8 cellular contexts compared by ENCODE assay signal in genomic region chrX:154981116-154981411, GRCh38. TPM values are rescaled to one million over a fixed set of nuclear protein-coding genes. Genes with fewer than 3 reads are reported as not detected.
DNase-seq lines count a peak whose midpoint lies in the region; ATAC-seq and TF ChIP-seq lines count a peak whose summit lies in the region.
"Had no signal": no experiment of that assay in that cellular context is flagged by ENCODE, and none has a peak within 500 bp of the region (broad histone marks: within the 10 kb centered on the region; RNA-seq: fewer than 3 reads in every experiment).

No MANE protein-coding gene starts in this region.

- H4K20me1 ChIP-seq in IMR-90 (ENCODE audit: insufficient read depth, low read length): no peaks in the 10 kb centered on the region

- no peak for TF ChIP-seq CTCF in IMR-90 (conservative IDR thresholded peaks at IDR 0.05; ENCODE audit: low read depth, low read length)

- CTCF ChIA-PET in IMR-90 (lab: Yijun Ruan, JAX): no interaction called here

- H4K91ac ChIP-seq in IMR-90 (ENCODE audit: insufficient read depth, low read depth, low read length): no peak overlapping the region

- H3K4me3 ChIP-seq in IMR-90 (ENCODE audit: insufficient read depth, low read depth, low read length) (no peak overlapping the region), skeletal muscle tissue (ENCODE audit: low read length in 3 of 3) (peak overlapping the region in 2 of 3 donors; percentile 69 to 71)
- H3K4me3 ChIP-seq: lung had no signal

- H3K4me1 Mint-ChIP-seq in dendritic cell treated with granulocyte-macrophage colony-stimulating factor and Interleukin-4, amounts not matched to agents 40 ng/mL and 50 ng/mL, for 4 days (ENCODE audit: low read depth): peaks cover 15% of the 10 kb centered on the region

- H4K5ac ChIP-seq in IMR-90 (ENCODE audit: low read depth, low read length): no peak overlapping the region

- H3K9ac ChIP-seq in IMR-90 (ENCODE audit: low read depth, low read length) (no peak overlapping the region), skeletal muscle tissue (ENCODE audit: low read depth in 1 of 3, low read length in 3 of 3) (peak overlapping the region; percentile 68 to 76 (median 70))

- peak overlapping the region; percentile 75 for H3K27ac Mint-ChIP-seq in dendritic cell treated with granulocyte-macrophage colony-stimulating factor and Interleukin-4, amounts not matched to agents 40 ng/mL and 50 ng/mL, for 4 days

- DNase-seq in IMR-90 (no peak), NCI-H446 (lab: John Stamatoyannopoulos, UW) (no peak), NCI-H1105 treated with DMSO at 0.1 percent for 48 hours (lab: John Stamatoyannopoulos, UW) (no peak)

- H2BK20ac ChIP-seq in IMR-90 (ENCODE audit: low read depth, low read length): no peak overlapping the region

- ATAC-seq in GM19043 (IDR thresholded peaks at IDR 0.05; ENCODE audit: low read depth, unreplicated experiment) (peak; percentile 19), IMR-90 (ENCODE audit: low read depth) (no peak), GM18907 (IDR thresholded peaks at IDR 0.05; ENCODE audit: unreplicated experiment) (no peak)

- no peak overlapping the region for H4K8ac ChIP-seq in IMR-90 (ENCODE audit: low read depth in 2 of 2, low read length in 2 of 2)

- no peak overlapping the region for H2BK5ac ChIP-seq in IMR-90 (ENCODE audit: low read depth, low read length, poor library complexity, severe bottlenecking)

- H3K27ac ChIP-seq in IMR-90 (ENCODE audit: insufficient read depth, low read length) (no peak overlapping the region), skeletal muscle tissue (ENCODE audit: low read depth, low read length) (no peak overlapping the region)

- no peak overlapping the region for H3K4me3 Mint-ChIP-seq in dendritic cell treated with granulocyte-macrophage colony-stimulating factor and Interleukin-4, amounts not matched to agents 40 ng/mL and 50 ng/mL, for 4 days

- H3K18ac ChIP-seq in IMR-90 (ENCODE audit: low read depth, low read length): no peak overlapping the region

- H3K23ac ChIP-seq in IMR-90 (ENCODE audit: low read depth, low read length): no peak overlapping the region

- no peak for TF ChIP-seq RAD21 in IMR-90 (IDR thresholded peaks at IDR 0.05; ENCODE audit: low read length)

- no TSS peak for BruUV-seq in IMR-90 (replicated peaks; lab: Mats Ljungman, UMichigan)

- no peaks in the 10 kb centered on the region for H3K36me3 Mint-ChIP-seq in dendritic cell treated with granulocyte-macrophage colony-stimulating factor and Interleukin-4, amounts not matched to agents 40 ng/mL and 50 ng/mL, for 4 days (ENCODE audit: low read depth)

- no peak overlapping the region for H3K56ac ChIP-seq in IMR-90 (ENCODE audit: extremely low read depth, insufficient read depth, low read length)

- POLR2A ChIA-PET in IMR-90 (lab: Charles Lee; ENCODE audit: unreplicated experiment): no interaction called here

- H2AFZ ChIP-seq in IMR-90 (replicated peaks; ENCODE audit: low read length, poor library complexity): peak overlapping the region; percentile 80

- H3K27me3 ChIP-seq in IMR-90 (ENCODE audit: control insufficient read depth, insufficient read depth, low read length) (no peaks in the 10 kb centered on the region), skeletal muscle tissue (ENCODE audit: control insufficient read depth in 3 of 3, insufficient read depth in 3 of 3, low read length in 3 of 3) (no peaks in the 10 kb centered on the region)

- H2AK9ac ChIP-seq in IMR-90 (replicated peaks; ENCODE audit: low read depth, low read length, poor library complexity): peak overlapping the region; percentile 39

- H3K9me3 Mint-ChIP-seq in dendritic cell treated with granulocyte-macrophage colony-stimulating factor and Interleukin-4, amounts not matched to agents 40 ng/mL and 50 ng/mL, for 4 days: no peaks in the 10 kb centered on the region

- no peak overlapping the region for H2BK120ac ChIP-seq in IMR-90 (ENCODE audit: low read depth, low read length)

- dilution Hi-C loops in IMR-90 (cut with HindIII; ENCODE audit: low sequenced_read_pairs, unreplicated experiment): no loop called here

- H3K4me2 ChIP-seq in IMR-90 (ENCODE audit: low read depth, low read length): no peak overlapping the region

- H3K4me1 ChIP-seq in IMR-90 (ENCODE audit: control insufficient read depth, insufficient read depth, low read length) (no peaks in the 10 kb centered on the region), skeletal muscle tissue (ENCODE audit: control insufficient read depth in 3 of 3, insufficient read depth in 3 of 3, low read length in 3 of 3) (peaks cover 0 to 6% (median 3%) of the 10 kb centered on the region in 3 donors)

- no peak for TF ChIP-seq POLR2A in IMR-90 (IDR thresholded peaks at IDR 0.05; ENCODE audit: low read depth, low read length)

- no peak overlapping the region for H2AK5ac ChIP-seq in IMR-90 (ENCODE audit: low read depth, low read length)

- no peaks in the 10 kb centered on the region for H3K27me3 Mint-ChIP-seq in dendritic cell treated with granulocyte-macrophage colony-stimulating factor and Interleukin-4, amounts not matched to agents 40 ng/mL and 50 ng/mL, for 4 days

- H2BK15ac ChIP-seq in IMR-90 (ENCODE audit: low read depth, low read length): no peak overlapping the region

- H3K9me1 ChIP-seq in IMR-90 (ENCODE audit: insufficient read depth, low read length): no peaks in the 10 kb centered on the region

- H3K14ac ChIP-seq in IMR-90 (replicated peaks; ENCODE audit: low read depth, low read length): no peak overlapping the region

- no peak overlapping the region for H3K4ac ChIP-seq in IMR-90 (ENCODE audit: low read depth, low read length)

- H3K79me1 ChIP-seq in IMR-90 (ENCODE audit: low read depth in 1 of 2, low read length in 2 of 2): no peaks in the 10 kb centered on the region

- H3K36me3 ChIP-seq in IMR-90 (ENCODE audit: control insufficient read depth, insufficient read depth, low read length) (no peaks in the 10 kb centered on the region), skeletal muscle tissue (ENCODE audit: control insufficient read depth in 3 of 3, insufficient read depth in 3 of 3, low read length in 3 of 3) (no peaks in the 10 kb centered on the region)

- WGBS in IMR-90 (ENCODE audit: extremely low coverage in 2 of 2, insufficient read length in 1 of 2), 2 experiments: no CpG with 5 or more reads among the region's 6 CpGs

- in situ Hi-C loops in IMR-90 (cut with MboI; ENCODE audit: low sequenced_read_pairs): loop anchor here (5.0 kb wide), 1 partner anchor 76 kb away; no protein-coding TSS in a partner anchor

- intact Hi-C loops in IMR-90 (cut with micrococcal nuclease): loop anchor here (1.0 to 5.0 kb wide), 6 partner anchors 62 to 840 kb away; partner anchors contain the start of genes BRCC3, CMC4 and MTCP1
- intact Hi-C loops in dendritic cell treated with granulocyte-macrophage colony-stimulating factor and Interleukin-4, amounts not matched to agents 40 ng/mL and 50 ng/mL, for 4 days (cut with micrococcal nuclease): loop anchor here (1.0 kb wide), 1 partner anchor 76 kb away; no protein-coding TSS in a partner anchor

- no peaks in the 10 kb centered on the region for H3K9me3 ChIP-seq in IMR-90 (ENCODE audit: control insufficient read depth, insufficient read depth, low read length)
- no peaks in the 10 kb centered on the region for H3K9me3 ChIP-seq in skeletal muscle tissue (ENCODE audit: control insufficient read depth in 3 of 3, low read length in 3 of 3)

TF ChIP-seq in IMR-90, 13 proteins besides CTCF, POLR2A, EP300 and RAD21:
- no peak for TF ChIP-seq RCOR1 (IDR thresholded peaks at IDR 0.05; ENCODE audit: insufficient replicate concordance, low read length)
- no peak for TF ChIP-seq NFE2L2 (IDR thresholded peaks at IDR 0.05; ENCODE audit: low read depth, low read length)
- TF ChIP-seq CHD1 (IDR thresholded peaks at IDR 0.05; ENCODE audit: low read depth, low read length): no peak
- no peak for TF ChIP-seq RFX5 (IDR thresholded peaks at IDR 0.05; ENCODE audit: low read depth, low read length)
- no peak for TF ChIP-seq FOS (IDR thresholded peaks at IDR 0.05; ENCODE audit: low read depth, low read length)
- TF ChIP-seq CEBPB (IDR thresholded peaks at IDR 0.05; ENCODE audit: low read depth, low read length): no peak
- TF ChIP-seq SMC3 (IDR thresholded peaks at IDR 0.05; ENCODE audit: low read depth, low read length): no peak
- TF ChIP-seq MAFK (IDR thresholded peaks at IDR 0.05; ENCODE audit: low read depth, low read length): no peak
- no peak for TF ChIP-seq BHLHE40 (IDR thresholded peaks at IDR 0.05; ENCODE audit: low read depth, low read length)
- TF ChIP-seq, protein P1, sequence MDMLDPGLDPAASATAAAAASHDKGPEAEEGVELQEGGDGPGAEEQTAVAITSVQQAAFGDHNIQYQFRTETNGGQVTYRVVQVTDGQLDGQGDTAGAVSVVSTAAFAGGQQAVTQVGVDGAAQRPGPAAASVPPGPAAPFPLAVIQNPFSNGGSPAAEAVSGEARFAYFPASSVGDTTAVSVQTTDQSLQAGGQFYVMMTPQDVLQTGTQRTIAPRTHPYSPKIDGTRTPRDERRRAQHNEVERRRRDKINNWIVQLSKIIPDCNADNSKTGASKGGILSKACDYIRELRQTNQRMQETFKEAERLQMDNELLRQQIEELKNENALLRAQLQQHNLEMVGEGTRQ (IDR thresholded peaks at IDR 0.05; ENCODE audit: low read depth, low read length): no peak

RNA-seq across cellular contexts. Expression of gene F8, which starts 41.5 kb away (rescaled TPM):
- 1.1 and 1.4 TPM in 2 replicates for total RNA-seq in IMR-90 (2012; rRNA removed)
- 1.1 and 1.5 TPM in 2 replicates for polyA plus RNA-seq in IMR-90 (2012; rRNA removed)
- 0.60 and 0.71 TPM in 2 replicates for polyA plus RNA-seq in IMR-90 (2012; cell fraction: cytosol; rRNA removed)
- 0.22 and 0.97 TPM in 2 replicates for polyA plus RNA-seq in IMR-90 (2012; cell fraction: nucleus; rRNA removed; ENCODE audit: low replicate concordance)
- total RNA-seq in skeletal muscle tissue: 4.2 TPM

RNA-seq across cellular contexts. Expression of gene FUNDC2, which starts 45.6 kb away (rescaled TPM):
- total RNA-seq in IMR-90 (2012; rRNA removed): 35.0 and 42.5 TPM in 2 replicates
- 51.7 and 52.3 TPM in 2 replicates for polyA plus RNA-seq in IMR-90 (2012; rRNA removed)
- polyA plus RNA-seq in IMR-90 (2012; cell fraction: cytosol; rRNA removed): 18.3 and 82.9 TPM in 2 replicates
- 3.3 and 20.8 TPM in 2 replicates for polyA plus RNA-seq in IMR-90 (2012; cell fraction: nucleus; rRNA removed; ENCODE audit: low replicate concordance)
- total RNA-seq in skeletal muscle tissue: 45.9 TPM
